In the genomic region with DNA sequence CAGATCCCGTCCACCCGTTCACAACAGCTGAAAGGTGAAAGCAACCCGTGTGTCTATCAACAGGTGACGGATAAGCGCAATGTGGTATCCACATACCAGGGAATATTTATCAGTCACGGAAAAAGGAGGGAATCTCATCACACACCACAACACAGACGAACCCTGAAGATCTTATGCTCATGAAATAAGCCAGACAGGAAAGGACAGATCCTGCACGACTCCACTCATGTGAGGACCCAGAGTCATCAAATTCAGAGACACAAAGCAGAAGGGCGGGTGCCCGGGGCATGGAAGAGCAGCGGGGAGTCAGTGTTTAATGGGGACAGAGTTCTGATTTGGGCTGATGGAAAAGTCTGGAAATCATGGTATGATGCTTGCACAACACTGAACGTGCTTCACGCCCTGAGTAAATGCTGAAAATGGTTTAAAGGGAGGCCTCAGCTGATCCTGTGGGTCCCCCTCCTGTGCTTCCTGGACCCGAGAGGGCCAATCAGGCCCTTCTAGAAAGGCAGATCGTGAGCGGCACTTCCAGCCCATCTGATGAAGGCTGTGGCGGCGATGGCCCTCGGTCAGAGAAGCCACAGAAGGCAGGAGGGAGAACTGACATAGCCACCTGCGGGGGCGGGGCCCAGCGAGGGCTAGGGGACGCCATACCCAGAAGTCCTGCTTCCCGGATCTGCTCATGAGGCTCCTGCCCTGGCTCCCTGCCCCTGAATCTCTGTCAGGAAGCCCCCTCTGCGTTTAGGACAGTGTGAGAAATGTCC, we compare ENCODE assay signal across 1 cellular context.
TF ChIP-seq lines count a peak whose summit lies in the region.

No MANE protein-coding gene starts in this region.

TF ChIP-seq in H1, 55 proteins besides CTCF, POLR2A, EP300 and RAD21:
- TF ChIP-seq GABPA (IDR thresholded peaks at IDR 0.05; ENCODE audit: borderline replicate concordance, insufficient read depth, low read length) (peak; percentile 12; the same call in 1 of the 2 replicates), BCL11A (IDR thresholded peaks at IDR 0.05; ENCODE audit: low read depth in 2 of 2, low read length in 2 of 2) (no peak), CREB1 (IDR thresholded peaks at IDR 0.05) (no peak)
